ENCODE assay signal across 8 cellular contexts in genomic region chr16:87318158-87318644, GRCh38. TPM values are rescaled to one million over a fixed set of nuclear protein-coding genes. Genes with fewer than 3 reads are reported as not detected.
DNase-seq lines count a peak whose midpoint lies in the region; ATAC-seq, FAIRE-seq and TF ChIP-seq lines count a peak whose summit lies in the region.

No MANE protein-coding gene starts in this region.

- no peak for TF ChIP-seq POLR2A in GM12892 (IDR thresholded peaks at IDR 0.05; ENCODE audit: low read depth, low read length)

- H3K4me3 ChIP-seq in left ventricle myocardium inferior (peak overlapping the region; percentile 99), skeletal muscle tissue (ENCODE audit: low read length in 3 of 3) (peak overlapping the region; percentile 88 to 95 (median 91))

- no peak for TF ChIP-seq CTCF in left ventricle myocardium inferior (IDR thresholded peaks at IDR 0.05; ENCODE audit: borderline replicate concordance)

- peak overlapping the region; percentile 94 for H3K27ac Mint-ChIP-seq in T-helper 17 cell

- DNase-seq in DMS53 (lab: John Stamatoyannopoulos, UW) (peak; percentile 26), DMS53 treated with DMSO at 0.1 percent for 48 hours (lab: John Stamatoyannopoulos, UW; ENCODE audit: unreplicated experiment) (no peak), T-helper 17 cell (no peak), left ventricle myocardium inferior (no peak), GM12892 (ENCODE audit: insufficient read length) (no peak), NCI-H2081 treated with DMSO at 0.1 percent for 48 hours (lab: John Stamatoyannopoulos, UW) (no peak)

- H3K36me3 Mint-ChIP-seq in T-helper 17 cell (ENCODE audit: low read depth) = no peaks in the 10 kb centered on the region

- FAIRE-seq in GM12892 (lab: Jason Lieb, UNC) = no peak

- H3K36me3 ChIP-seq in left ventricle myocardium inferior (no peaks in the 10 kb centered on the region), skeletal muscle tissue (ENCODE audit: control insufficient read depth in 3 of 3, insufficient read depth in 3 of 3, low read length in 3 of 3) (peaks cover 0 to 10% (median 0%) of the 10 kb centered on the region in 3 donors)

- H3K4me1 ChIP-seq in left ventricle myocardium inferior = peaks cover 22% of the 10 kb centered on the region
- H3K4me1 ChIP-seq in skeletal muscle tissue (ENCODE audit: control insufficient read depth in 3 of 3, insufficient read depth in 3 of 3, low read length in 3 of 3) = peaks cover 16 to 38% (median 18%) of the 10 kb centered on the region in 3 donors

- peaks cover 13% of the 10 kb centered on the region for H3K4me1 Mint-ChIP-seq in T-helper 17 cell

- H3K27me3 ChIP-seq in left ventricle myocardium inferior (ENCODE audit: low read depth) = no peaks in the 10 kb centered on the region
- no peaks in the 10 kb centered on the region for H3K27me3 ChIP-seq in skeletal muscle tissue (ENCODE audit: control insufficient read depth in 3 of 3, insufficient read depth in 3 of 3, low read length in 3 of 3)

- H3K9me3 ChIP-seq in T-helper 17 cell (ENCODE audit: control insufficient read depth, low read length, poor library complexity, severe bottlenecking) = no peaks in the 10 kb centered on the region
- no peaks in the 10 kb centered on the region for H3K9me3 ChIP-seq in left ventricle myocardium inferior (replicated peaks)
- H3K9me3 ChIP-seq in skeletal muscle tissue (ENCODE audit: control insufficient read depth in 3 of 3, low read length in 3 of 3) = no peaks in the 10 kb centered on the region

- H3K27ac ChIP-seq in left ventricle myocardium inferior (replicated peaks) = peak overlapping the region; percentile 99
- peak overlapping the region; percentile 87 for H3K27ac ChIP-seq in skeletal muscle tissue (ENCODE audit: low read depth, low read length)

- ATAC-seq in T-helper 17 cell (no peak), HG03159 (IDR thresholded peaks at IDR 0.05; ENCODE audit: unreplicated experiment) (no peak)

- intact Hi-C loops in left ventricle myocardium inferior (cut with micrococcal nuclease) = no loop called here

- H3K27me3 Mint-ChIP-seq in T-helper 17 cell = no peaks in the 10 kb centered on the region

- H3K9ac ChIP-seq in skeletal muscle tissue (ENCODE audit: low read depth in 1 of 3, low read length in 3 of 3) = peak overlapping the region; percentile 97 to 99 (median 99)

- H3K4me3 Mint-ChIP-seq in T-helper 17 cell = peak overlapping the region; percentile 97

RNA-seq across cellular contexts. Expression of gene C16orf95, which starts 1.0 kb away (rescaled TPM):
- 1 to 10 TPM; 2.0 to 2.6 TPM for total RNA-seq in T-helper 17 cell
- 3.2 TPM for total RNA-seq in left ventricle myocardium inferior
- total RNA-seq in skeletal muscle tissue = 2.6 TPM
- polyA plus RNA-seq in GM12892 (2012; ENCODE audit: missing spikeins) = 4.2 TPM
